35 cellular contexts compared by ENCODE assay signal in genomic region chr20:15507151-15507550, GRCh38.
DNase-seq lines count a peak whose midpoint lies in the region; ATAC-seq, FAIRE-seq and TF ChIP-seq lines count a peak whose summit lies in the region.
"Had no signal": no experiment of that assay in that cellular context is flagged by ENCODE, and none has a peak within 500 bp of the region (broad histone marks: within the 10 kb centered on the region; RNA-seq: fewer than 3 reads in every experiment).

No MANE protein-coding gene starts in this region.

- H3K27ac ChIP-seq in HepG2 (ENCODE audit: extremely low read length, insufficient read depth, low read length), result no peak overlapping the region
- no peak overlapping the region for H3K27ac ChIP-seq in right lobe of liver
- H3K27ac ChIP-seq in HEK293 (ENCODE audit: extremely low read depth, low read depth, low read length), result no peak overlapping the region
- H3K27ac ChIP-seq: 22Rv1; A549; BLaER1; BLaER1 treated with 17β-estradiol and CSF1 and Interleukin-3, amounts not matched to agents 10 nM and 100 nM; C4-2B had no signal

- no peak for FAIRE-seq in HepG2 (lab: Jason Lieb, UNC)
- FAIRE-seq: A204.1, A549, D721Med had no signal

- H3K9me3 ChIP-seq in HepG2 (ENCODE audit: low read length) (peaks cover 100% of the 10 kb centered on the region), right lobe of liver (no peaks in the 10 kb centered on the region), HEK293 (ENCODE audit: control insufficient read depth, insufficient read depth, low read depth, low read length) (no peaks in the 10 kb centered on the region)
- H3K9me3 ChIP-seq: BE2C, BLaER1, Caco-2 had no signal

- H4K20me1 ChIP-seq in HepG2 (ENCODE audit: insufficient read depth, low read length), result no peaks in the 10 kb centered on the region
- H4K20me1 ChIP-seq: BLaER1; BLaER1 treated with 17β-estradiol and CSF1 and Interleukin-3, amounts not matched to agents 10 nM and 100 nM had no signal

- POLR2A ChIA-PET in HepG2 (lab: Yijun Ruan, JAX), result no interaction called here
- POLR2A ChIA-PET in HEK293 (lab: Yijun Ruan, JAX), result no interaction called here
- POLR2A ChIA-PET in WTC11 (lab: Charles Lee), result no interaction called here

- CTCF ChIA-PET in HepG2 (lab: Yijun Ruan, JAX; ENCODE audit: low intra/inter-chr PET ratio, low total read pairs), result no interaction called here
- CTCF ChIA-PET in HEK293 (lab: Yijun Ruan, JAX), result no interaction called here
- CTCF ChIA-PET in WTC11 (lab: Charles Lee), result no interaction called here

- intact Hi-C loops in HepG2 (cut with micrococcal nuclease; ENCODE audit: unreplicated experiment) (no loop called here), right lobe of liver (cut with DNase I) (no loop called here)

- H3K36me3 Mint-ChIP-seq in WTC11, result no peaks in the 10 kb centered on the region
- H3K36me3 Mint-ChIP-seq: CD14-positive monocyte; CD4-positive, alpha-beta memory T cell; CD4-positive, CD25-positive, alpha-beta regulatory T cell; CD8-positive, alpha-beta memory T cell; CD8-positive, alpha-beta T cell had no signal

- in situ Hi-C loops in HepG2 (cut with HindIII; ENCODE audit: extremely low pct_ligation_motif_present, low pct_unique_long_range_greater_than_20kb), result no loop called here

- no peak overlapping the region for H2AFZ ChIP-seq in HepG2 (ENCODE audit: low read length)

- no peaks in the 10 kb centered on the region for H3K9me3 Mint-ChIP-seq in WTC11
- H3K9me3 Mint-ChIP-seq: CD8-positive, alpha-beta T cell had no signal

- H3K4me1 ChIP-seq in HepG2 (ENCODE audit: insufficient read depth, low read length) (no peaks in the 10 kb centered on the region), right lobe of liver (no peaks in the 10 kb centered on the region), HEK293 (ENCODE audit: control insufficient read depth, insufficient read depth, low read length) (no peaks in the 10 kb centered on the region)
- H3K4me1 ChIP-seq: A549; BE2C; BLaER1; BLaER1 treated with 17β-estradiol and CSF1 and Interleukin-3, amounts not matched to agents 10 nM and 100 nM; Caco-2 had no signal

- no peaks in the 10 kb centered on the region for H3K27me3 ChIP-seq in HepG2 (ENCODE audit: control insufficient read depth in 1 of 2, insufficient read depth in 2 of 2, low read length in 2 of 2)
- no peaks in the 10 kb centered on the region for H3K27me3 ChIP-seq in right lobe of liver
- H3K27me3 ChIP-seq: BE2C; BLaER1; BLaER1 treated with 17β-estradiol and CSF1 and Interleukin-3, amounts not matched to agents 10 nM and 100 nM had no signal

- no peak overlapping the region for H3K9ac ChIP-seq in HepG2 (ENCODE audit: insufficient read depth, low read depth, low read length)
- H3K9ac ChIP-seq: BLaER1; BLaER1 treated with 17β-estradiol and CSF1 and Interleukin-3, amounts not matched to agents 10 nM and 100 nM had no signal

- WGBS in HepG2 (ENCODE audit: low lambda C conversion rate), result 34% methylated on average over 3 of the region's 3 CpGs
- 79% methylated on average over 3 of the region's 3 CpGs for WGBS in right lobe of liver (ENCODE audit: insufficient coverage, low coverage, low lambda C conversion rate, missing lambda C conversion rate)

- H3K36me3 ChIP-seq in HepG2 (replicated peaks in 1 of 2; ENCODE audit: control insufficient read depth in 1 of 2, insufficient read depth in 2 of 2, low read length in 2 of 2) (no peaks in the 10 kb centered on the region), right lobe of liver (no peaks in the 10 kb centered on the region), HEK293 (ENCODE audit: control insufficient read depth in 2 of 2, insufficient read depth in 1 of 2, low read length in 2 of 2) (no peaks in the 10 kb centered on the region)
- H3K36me3 ChIP-seq: BE2C; BLaER1; BLaER1 treated with 17β-estradiol and CSF1 and Interleukin-3, amounts not matched to agents 10 nM and 100 nM had no signal

- no peak overlapping the region for H3K4me3 Mint-ChIP-seq in WTC11
- H3K4me3 Mint-ChIP-seq: B cell; CD14-positive monocyte; CD4-positive, alpha-beta memory T cell; CD4-positive, alpha-beta T cell; CD4-positive, CD25-positive, alpha-beta regulatory T cell; CD8-positive, alpha-beta memory T cell; CD8-positive, alpha-beta T cell had no signal

- no peaks in the 10 kb centered on the region for H3K79me2 ChIP-seq in HepG2 (ENCODE audit: insufficient read depth, low read length)

- no peaks in the 10 kb centered on the region for H3K27me3 Mint-ChIP-seq in WTC11 (ENCODE audit: low read depth)
- H3K27me3 Mint-ChIP-seq: B cell; CD4-positive, alpha-beta memory T cell; CD4-positive, alpha-beta T cell; CD4-positive, CD25-positive, alpha-beta regulatory T cell; CD8-positive, alpha-beta memory T cell had no signal

- H3K27ac Mint-ChIP-seq in WTC11, result no peak overlapping the region
- H3K27ac Mint-ChIP-seq: B cell; CD4-positive, alpha-beta memory T cell; CD4-positive, alpha-beta T cell; CD4-positive, CD25-positive, alpha-beta regulatory T cell; CD8-positive, alpha-beta memory T cell; CD8-positive, alpha-beta T cell had no signal

- TF ChIP-seq EP300 in HepG2 (IDR thresholded peaks at IDR 0.05; ENCODE audit: low read depth in 2 of 2, low read length in 2 of 2), result no peak
- no peak for TF ChIP-seq EP300 in HepG2 (CRISPR knock-in tag; IDR thresholded peaks at IDR 0.05; ENCODE audit: borderline replicate concordance)

- TF ChIP-seq CTCF in HepG2 (CRISPR knock-in tag; IDR thresholded peaks at IDR 0.05) (no peak), right lobe of liver (IDR thresholded peaks at IDR 0.05) (no peak), HEK293 (tag by site-specific recombination; IDR thresholded peaks at IDR 0.05) (no peak), WTC11 (IDR thresholded peaks at IDR 0.05) (no peak)

- no peak for TF ChIP-seq RAD21 in HepG2 (CRISPR knock-in tag; IDR thresholded peaks at IDR 0.05)

- ATAC-seq in HepG2 (no peak), right lobe of liver (no peak), WTC11 (no peak), GM21723 (IDR thresholded peaks at IDR 0.05; ENCODE audit: unreplicated experiment) (no peak)
- ATAC-seq: A549; CD8-positive, alpha-beta T cell had no signal

- H3K4me3 ChIP-seq in HepG2 (replicated peaks in 1 of 3; ENCODE audit: insufficient read depth in 1 of 3, low read depth in 2 of 3, low read length in 3 of 3), result no peak overlapping the region
- no peak overlapping the region for H3K4me3 ChIP-seq in right lobe of liver
- no peak overlapping the region for H3K4me3 ChIP-seq in HEK293 (ENCODE audit: low read depth, low read length)
- H3K4me3 ChIP-seq: A549; BLaER1; BLaER1 treated with 17β-estradiol and CSF1 and Interleukin-3, amounts not matched to agents 10 nM and 100 nM had no signal

- no TSS peak for BruUV-seq in HepG2 (replicated peaks; lab: Mats Ljungman, UMichigan)

- H3K4me2 ChIP-seq in HepG2 (ENCODE audit: low read depth, low read length), result no peak overlapping the region
- H3K4me2 ChIP-seq: A549; BLaER1; BLaER1 treated with 17β-estradiol and CSF1 and Interleukin-3, amounts not matched to agents 10 nM and 100 nM had no signal

- DNase-seq in HepG2 (ENCODE audit: low spot score) (no peak), right lobe of liver (no peak), WTC11 (ENCODE audit: low spot score) (no peak), NCI-H226 (no peak)
- DNase-seq: 8988T; ACHN; AML-193; BE2C; C1 segment of cervical spinal cord; Caco-2; Calu3; CD4-positive, alpha-beta memory T cell; CD4-positive, alpha-beta T cell; CD4-positive, CD25-positive, alpha-beta regulatory T cell; CD8-positive, alpha-beta memory T cell; CD8-positive, alpha-beta T cell; COR-L47; DMS 273 treated with DMSO at 0.1 percent for 48 hours; DMS153; DMS53; DMS79; DMS79 treated with DMSO at 0.1 percent for 48 hours; DND-41; EL had no signal

- TF ChIP-seq POLR2A in HepG2 (IDR thresholded peaks at IDR 0.05; ENCODE audit: insufficient read depth in 1 of 2, low read depth in 2 of 2, low read length in 2 of 2) (no peak), right lobe of liver (IDR thresholded peaks at IDR 0.05) (no peak)

- H3K4me1 Mint-ChIP-seq in WTC11, result no peaks in the 10 kb centered on the region
- H3K4me1 Mint-ChIP-seq: B cell; CD14-positive monocyte; CD4-positive, alpha-beta memory T cell; CD4-positive, CD25-positive, alpha-beta regulatory T cell; CD8-positive, alpha-beta memory T cell had no signal

TF ChIP-seq in HepG2, 621 proteins besides CTCF, POLR2A, EP300 and RAD21:
- TF ChIP-seq ZNF282 (IDR thresholded peaks at IDR 0.05; ENCODE audit: partially characterized antibody) (peak; percentile 67), MAF1 (CRISPR knock-in tag; IDR thresholded peaks at IDR 0.05; ENCODE audit: borderline replicate concordance) (no peak), NONO (IDR thresholded peaks at IDR 0.05) (0 out of 2 replicates have a peak, but pooled peaks have one; percentile 73), NONO (CRISPR knock-in tag; conservative IDR thresholded peaks at IDR 0.05) (no peak), FOXP1 (IDR thresholded peaks at IDR 0.05) (peak; percentile 37; the same call in 1 of the 2 replicates), FOXP1 (CRISPR knock-in tag; IDR thresholded peaks at IDR 0.05) (no peak)

TF ChIP-seq in WTC11, 78 proteins besides CTCF, POLR2A, EP300 and RAD21 (continues in another document):
- TF ChIP-seq ZNF396 (CRISPR knock-in tag; IDR thresholded peaks at IDR 0.05; ENCODE audit: borderline replicate concordance) (no peak), PRDM15 (CRISPR knock-in tag; IDR thresholded peaks at IDR 0.05) (no peak)
